Comparison of ENCODE assay signal across 8 cellular contexts in genomic region chr9:92964607-92964975, GRCh38. TPM values are rescaled to one million over a fixed set of nuclear protein-coding genes. Genes with fewer than 3 reads are reported as not detected.
DNase-seq lines count a peak whose midpoint lies in the region; ATAC-seq and TF ChIP-seq lines count a peak whose summit lies in the region.

No MANE protein-coding gene starts in this region.

- POLR2A ChIA-PET in activated CD4-positive, alpha-beta T cell treated with anti-CD3 and anti-CD28 coated beads, Interleukin-2, amount 10 ng/mL, durations not matched to agents 7 days and 5 days (lab: Charles Lee) = no interaction called here
- POLR2A ChIA-PET in activated CD4-positive, alpha-beta memory T cell treated with anti-CD3 and anti-CD28 coated beads for 36 hours (lab: Charles Lee) = interaction anchor here (1.0 to 2.4 kb wide), 7 partner anchors 7 to 192 kb away, joined by 3 to 26 read pairs (median 4); partner anchors contain the start of gene NINJ1

- TF ChIP-seq CTCF in left lung (IDR thresholded peaks at IDR 0.05) (no peak), tibial artery (IDR thresholded peaks at IDR 0.05) (no peak)

- H3K27ac Mint-ChIP-seq in activated CD4-positive, alpha-beta T cell treated with anti-CD3 and anti-CD28 coated beads, Interleukin-2, amount 10 ng/mL, durations not matched to agents 7 days and 5 days = peak overlapping the region; percentile 99
- H3K27ac Mint-ChIP-seq in activated CD4-positive, alpha-beta memory T cell treated with anti-CD3 and anti-CD28 coated beads for 36 hours = peak overlapping the region; percentile 100

- no peak for DNase-seq in activated CD4-positive, alpha-beta T cell treated with anti-CD3 and anti-CD28 coated beads, Interleukin-2, amount 10 ng/mL, durations not matched to agents 7 days and 5 days
- DNase-seq in activated CD4-positive, alpha-beta T cell treated with anti-CD3 and anti-CD28 coated beads, Interleukin-2, amount 50 U/mL, for 48 hours = no peak
- no peak for DNase-seq in activated CD4-positive, alpha-beta memory T cell treated with anti-CD3 and anti-CD28 coated beads for 36 hours
- DNase-seq in left lung (peak in 1 of 2 donors; percentile 82), tibial artery (peak in 1 of 2 donors; percentile 65), dermis blood vessel endothelial cell (no peak), SW480 (ENCODE audit: low spot score) (no peak), NCI-H226 (no peak)

- peaks cover 59% of the 10 kb centered on the region for H3K4me1 Mint-ChIP-seq in activated CD4-positive, alpha-beta T cell treated with anti-CD3 and anti-CD28 coated beads, Interleukin-2, amount 10 ng/mL, durations not matched to agents 7 days and 5 days
- peaks cover 63% of the 10 kb centered on the region for H3K4me1 Mint-ChIP-seq in activated CD4-positive, alpha-beta memory T cell treated with anti-CD3 and anti-CD28 coated beads for 36 hours (ENCODE audit: low read depth)

- peaks cover 0 to 72% of the 10 kb centered on the region in 2 donors for H3K4me1 ChIP-seq in left lung
- no peaks in the 10 kb centered on the region for H3K4me1 ChIP-seq in tibial artery

- peaks cover 77% of the 10 kb centered on the region for H3K36me3 Mint-ChIP-seq in activated CD4-positive, alpha-beta T cell treated with anti-CD3 and anti-CD28 coated beads, Interleukin-2, amount 10 ng/mL, durations not matched to agents 7 days and 5 days (ENCODE audit: low read depth)
- peaks cover 40% of the 10 kb centered on the region for H3K36me3 Mint-ChIP-seq in activated CD4-positive, alpha-beta memory T cell treated with anti-CD3 and anti-CD28 coated beads for 36 hours

- no peaks in the 10 kb centered on the region for H3K27me3 ChIP-seq in left lung
- H3K27me3 ChIP-seq in tibial artery = peaks cover 0 to 10% of the 10 kb centered on the region in 2 donors

- H3K4me3 ChIP-seq in left lung (peak overlapping the region; percentile 24 to 64), tibial artery (peak overlapping the region; percentile 34 to 35)

- no peaks in the 10 kb centered on the region for H3K36me3 ChIP-seq in left lung
- H3K36me3 ChIP-seq in tibial artery = no peaks in the 10 kb centered on the region

- H3K27ac ChIP-seq in left lung (peak overlapping the region; percentile 73 to 94), tibial artery (no peak overlapping the region)

- intact Hi-C loops in activated CD4-positive, alpha-beta memory T cell treated with anti-CD3 and anti-CD28 coated beads for 36 hours (cut with micrococcal nuclease) = loop anchor here (1.0 to 5.0 kb wide), 5 partner anchors 10 to 488 kb away; partner anchors contain the start of genes FAM120A and FAM120AOS
- intact Hi-C loops in left lung (cut with DNase I) = no loop called here
- intact Hi-C loops in tibial artery (cut with DNase I; ENCODE audit: low total_unique reads) = no loop called here

- H3K9me3 Mint-ChIP-seq in activated CD4-positive, alpha-beta T cell treated with anti-CD3 and anti-CD28 coated beads, Interleukin-2, amount 10 ng/mL, durations not matched to agents 7 days and 5 days = peaks cover 11% of the 10 kb centered on the region
- H3K9me3 Mint-ChIP-seq in activated CD4-positive, alpha-beta memory T cell treated with anti-CD3 and anti-CD28 coated beads for 36 hours = peaks cover 13% of the 10 kb centered on the region

- peaks cover 0 to 5% of the 10 kb centered on the region in 2 donors for H3K9me3 ChIP-seq in left lung
- peaks cover 0 to 4% (median 3%) of the 10 kb centered on the region in 3 donors for H3K9me3 ChIP-seq in tibial artery

- no peaks in the 10 kb centered on the region for H3K27me3 Mint-ChIP-seq in activated CD4-positive, alpha-beta T cell treated with anti-CD3 and anti-CD28 coated beads, Interleukin-2, amount 10 ng/mL, durations not matched to agents 7 days and 5 days
- H3K27me3 Mint-ChIP-seq in activated CD4-positive, alpha-beta memory T cell treated with anti-CD3 and anti-CD28 coated beads for 36 hours = no peaks in the 10 kb centered on the region

- CTCF ChIA-PET in activated CD4-positive, alpha-beta T cell treated with anti-CD3 and anti-CD28 coated beads, Interleukin-2, amount 10 ng/mL, durations not matched to agents 7 days and 5 days (lab: Charles Lee) = interaction anchor here (2.1 kb wide), 1 partner anchor 10 kb away, joined by 13 read pairs; no protein-coding TSS in a partner anchor
- CTCF ChIA-PET in activated CD4-positive, alpha-beta memory T cell treated with anti-CD3 and anti-CD28 coated beads for 36 hours (lab: Charles Lee) = interaction anchor here (1.0 kb wide), 1 partner anchor 144 kb away, joined by 4 read pairs; no protein-coding TSS in a partner anchor

- peak overlapping the region; percentile 90 for H3K4me3 Mint-ChIP-seq in activated CD4-positive, alpha-beta T cell treated with anti-CD3 and anti-CD28 coated beads, Interleukin-2, amount 10 ng/mL, durations not matched to agents 7 days and 5 days
- H3K4me3 Mint-ChIP-seq in activated CD4-positive, alpha-beta memory T cell treated with anti-CD3 and anti-CD28 coated beads for 36 hours = peak overlapping the region; percentile 96

- ATAC-seq in left lung = peak; percentile 9

RNA-seq across cellular contexts. Expression of gene FGD3, which starts 17.3 kb away (rescaled TPM):
- 100 to 1,000 TPM; 148 to 156 TPM for total RNA-seq in activated CD4-positive, alpha-beta T cell treated with anti-CD3 and anti-CD28 coated beads, Interleukin-2, amount 10 ng/mL, durations not matched to agents 7 days and 5 days
- total RNA-seq in activated CD4-positive, alpha-beta memory T cell treated with anti-CD3 and anti-CD28 coated beads for 36 hours = 10 to 100 TPM; 41.3 to 47.7 TPM
- total RNA-seq in left lung (10 to 100 TPM; 17.2 to 29.9 TPM), dermis blood vessel endothelial cell (0.17 TPM in 1 of 2 replicates, not detected in the other)

Comparison
In these comparisons a context has a peak if more than half of its experiments do, and no peak if none do; other contexts are left out.
1. H3K27ac ChIP-seq: peak in left lung (2 of 2); none in tibial artery (0 of 2).
2. RNA of gene FGD3, which starts 17.3 kb away (total RNA-seq): 148 to 156 TPM in activated CD4-positive, alpha-beta T cell treated with anti-CD3 and anti-CD28 coated beads, Interleukin-2, amount 10 ng/mL, durations not matched to agents 7 days and 5 days, 41.3 to 47.7 TPM in activated CD4-positive, alpha-beta memory T cell treated with anti-CD3 and anti-CD28 coated beads for 36 hours and 17.2 to 29.9 TPM in left lung; 0.17 TPM in dermis blood vessel endothelial cell; every median in the first group is over 10 times any median in the second.